17 cellular contexts compared by ENCODE assay signal in the genomic region with DNA sequence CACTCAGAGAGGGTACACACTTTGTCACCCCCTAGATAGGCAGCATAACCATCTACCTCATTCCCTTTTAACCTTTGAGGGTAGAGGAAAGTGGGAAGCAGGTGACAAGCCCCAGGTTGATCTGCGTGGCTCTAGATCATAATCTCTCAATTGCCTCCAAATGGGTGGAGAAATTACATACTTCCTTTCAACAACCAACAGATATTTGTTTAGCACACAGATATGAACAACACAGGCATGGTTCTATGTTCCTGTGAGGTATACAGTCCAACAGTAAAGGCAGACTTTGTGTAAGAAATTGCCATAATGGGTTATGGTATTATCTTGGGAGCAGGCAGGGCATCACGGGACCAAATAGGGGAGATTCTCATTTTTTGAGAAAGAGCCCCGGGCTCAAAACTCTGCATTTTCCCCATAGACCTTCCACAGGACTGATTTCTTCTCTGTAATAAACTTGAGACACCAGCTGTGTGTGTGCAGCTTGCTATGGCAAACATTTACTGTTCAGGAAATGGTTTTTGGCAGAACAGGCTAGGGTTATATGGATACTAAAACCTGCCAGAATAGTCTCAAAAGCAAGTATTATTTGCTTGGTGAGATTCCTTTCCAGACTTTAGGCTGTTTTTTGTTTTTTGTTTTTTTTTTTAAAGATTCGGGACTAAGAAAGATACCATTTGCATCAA.
A peak's percentile ranks its signal among the peaks of the same experiment; 100 is the strongest.
DNase-seq lines count a peak whose midpoint lies in the region; ATAC-seq, FAIRE-seq and TF ChIP-seq lines count a peak whose summit lies in the region.
"Had no signal": no experiment of that assay in that cellular context is flagged by ENCODE, and none has a peak within 500 bp of the region (broad histone marks: within the 10 kb centered on the region; RNA-seq: fewer than 3 reads in every experiment).

No MANE protein-coding gene starts in this region.

- no peak for TF ChIP-seq EP300 in esophagus muscularis mucosa (IDR thresholded peaks at IDR 0.05)

- TF ChIP-seq POLR2A in esophagus muscularis mucosa (IDR thresholded peaks at IDR 0.05; ENCODE audit: low read depth) (no peak), GM12891 (IDR thresholded peaks at IDR 0.05; ENCODE audit: low read depth, low read length) (no peak)

- no peak overlapping the region for H3K27ac ChIP-seq in esophagus muscularis mucosa (replicated peaks in 1 of 4)
- no peak overlapping the region for H3K27ac ChIP-seq in upper lobe of right lung
- H3K27ac ChIP-seq: thoracic aorta had no signal

- no peaks in the 10 kb centered on the region for H3K27me3 ChIP-seq in esophagus muscularis mucosa
- no peaks in the 10 kb centered on the region for H3K27me3 ChIP-seq in upper lobe of right lung

- H3K36me3 ChIP-seq in esophagus muscularis mucosa (no peaks in the 10 kb centered on the region), upper lobe of right lung (no peaks in the 10 kb centered on the region)
- H3K36me3 ChIP-seq: thoracic aorta had no signal

- no peak for FAIRE-seq in GM12891 (lab: Jason Lieb, UNC)

- 82% methylated on average over 4 of the region's 4 CpGs for WGBS in esophagus muscularis mucosa

- TF ChIP-seq CTCF in AG10803 (conservative IDR thresholded peaks at IDR 0.05; ENCODE audit: low read length), result no peak
- TF ChIP-seq CTCF in esophagus muscularis mucosa (IDR thresholded peaks at IDR 0.05), result no peak
- TF ChIP-seq CTCF in upper lobe of right lung (IDR thresholded peaks at IDR 0.05), result no peak

- H3K4me1 ChIP-seq in esophagus muscularis mucosa (peaks cover 0 to 20% (median 16%) of the 10 kb centered on the region in 4 donors), upper lobe of right lung (no peaks in the 10 kb centered on the region)

- no peaks in the 10 kb centered on the region for H3K9me3 ChIP-seq in esophagus muscularis mucosa
- H3K9me3 ChIP-seq in upper lobe of right lung, result no peaks in the 10 kb centered on the region
- H3K9me3 ChIP-seq: thoracic aorta had no signal

- intact Hi-C loops in esophagus muscularis mucosa (cut with DNase I), result no loop called here
- intact Hi-C loops in upper lobe of right lung (cut with DNase I), result no loop called here

- no peak for ATAC-seq in upper lobe of right lung
- ATAC-seq in HG03460 (IDR thresholded peaks at IDR 0.05; ENCODE audit: unreplicated experiment), result no peak
- ATAC-seq: sciatic nerve; stimulated activated effector memory CD8-positive, alpha-beta T cell treated with anti-CD3 and anti-CD28 coated beads, Interleukin-12 subunit alpha, Interleukin-12 subunit beta, amount 100 ng/mL, for 72 hours had no signal

- DNase-seq in AG10803 (ENCODE audit: low read depth), result peak; percentile 25
- peak; percentile 78 for DNase-seq in NCI-H1092 (lab: John Stamatoyannopoulos, UW)
- peak; percentile 60 for DNase-seq in NCI-H748 (lab: John Stamatoyannopoulos, UW; ENCODE audit: unreplicated experiment)
- peak; percentile 42 for DNase-seq in esophagus muscularis mucosa (ENCODE audit: extremely low spot score)
- no peak for DNase-seq in upper lobe of right lung
- no peak for DNase-seq in NCI-H2107 (lab: John Stamatoyannopoulos, UW)
- no peak for DNase-seq in GM12891 (ENCODE audit: insufficient read length, low spot score)
- DNase-seq: ACHN; activated naive CD4-positive, alpha-beta T cell; activated T-cell treated with anti-CD3 and anti-CD28 coated beads for 4 hours; amniotic stem cell; effector memory CD4-positive, alpha-beta T cell; NCI-H345 had no signal

- H3K4me3 ChIP-seq in AG10803 (ENCODE audit: low read length) (no peak overlapping the region), esophagus muscularis mucosa (no peak overlapping the region), upper lobe of right lung (no peak overlapping the region)
- H3K4me3 ChIP-seq: thoracic aorta had no signal

TF ChIP-seq in GM12891, 5 proteins besides CTCF, POLR2A, EP300 and RAD21:
- no peak for TF ChIP-seq PAX5 (IDR thresholded peaks at IDR 0.05; ENCODE audit: insufficient read depth, low read length, severe bottlenecking)
- no peak for TF ChIP-seq POLR2AphosphoS5 (IDR thresholded peaks at IDR 0.05; ENCODE audit: low read depth, low read length)
- TF ChIP-seq POU2F2 (IDR thresholded peaks at IDR 0.05; ENCODE audit: low read depth, low read length), result no peak
- no peak for TF ChIP-seq SPI1 (IDR thresholded peaks at IDR 0.05; ENCODE audit: low read depth, low read length)
- TF ChIP-seq TAF1 (IDR thresholded peaks at IDR 0.05; ENCODE audit: low read depth, low read length), result no peak

Comparison
In these comparisons a context has a peak if more than half of its experiments do, and no peak if none do; other contexts are left out.
1. DNase-seq: peak in AG10803 (single experiment), NCI-H1092 (single experiment), NCI-H748 (single experiment) and esophagus muscularis mucosa (single experiment); none in upper lobe of right lung (single experiment), NCI-H2107 (single experiment) and GM12891 (single experiment).